ENCODE assay signal across 22 cellular contexts in the genomic region with DNA sequence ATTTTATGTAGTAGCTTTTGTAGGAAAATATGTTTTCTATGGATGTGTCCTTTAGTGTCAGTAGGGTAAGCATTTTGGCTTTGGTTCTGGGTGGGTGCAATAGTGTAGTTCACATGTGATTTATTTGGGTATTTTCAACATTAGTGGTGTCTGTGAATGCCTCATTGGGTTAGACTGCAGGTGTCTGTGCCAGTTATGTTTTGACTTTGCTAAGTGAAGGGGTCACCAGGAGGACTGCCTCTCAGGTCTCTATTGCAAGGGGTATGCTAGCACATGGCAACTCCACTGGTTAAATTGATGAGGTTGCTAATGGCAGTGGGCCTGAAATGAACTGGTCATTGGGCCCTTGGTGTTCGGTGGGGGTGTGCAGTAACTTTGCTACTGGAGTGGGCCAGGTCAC.
"Had no signal": no experiment of that assay in that cellular context is flagged by ENCODE, and none has a peak within 500 bp of the region (broad histone marks: within the 10 kb centered on the region; RNA-seq: fewer than 3 reads in every experiment).

No MANE protein-coding gene starts in this region.

- H3K4me3 ChIP-seq: Peyer's patch, SJCRH30 had no signal

- ATAC-seq: activated CD4-positive, alpha-beta T cell treated with anti-CD3 and anti-CD28 coated beads for 36 hours had no signal

- H3K27ac Mint-ChIP-seq: activated CD4-positive, alpha-beta memory T cell treated with anti-CD3 and anti-CD28 coated beads, Interleukin-2, amount 10 ng/mL, durations not matched to agents 7 days and 5 days; activated CD4-positive, alpha-beta T cell treated with anti-CD3 and anti-CD28 coated beads for 36 hours; activated naive CD4-positive, alpha-beta T cell treated with anti-CD3 and anti-CD28 coated beads for 36 hours; activated naive CD8-positive, alpha-beta T cell had no signal

- H3K36me3 Mint-ChIP-seq: activated naive CD8-positive, alpha-beta T cell; brain had no signal

- H3K27me3 Mint-ChIP-seq: activated CD4-positive, alpha-beta memory T cell treated with anti-CD3 and anti-CD28 coated beads, Interleukin-2, amount 10 ng/mL, durations not matched to agents 7 days and 5 days; activated CD4-positive, alpha-beta T cell treated with anti-CD3 and anti-CD28 coated beads for 36 hours; activated naive CD8-positive, alpha-beta T cell; central memory CD8-positive, alpha-beta T cell had no signal

- DNase-seq: activated CD4-positive, alpha-beta memory T cell treated with anti-CD3 and anti-CD28 coated beads, Interleukin-2, amount 10 ng/mL, durations not matched to agents 7 days and 5 days; activated CD4-positive, alpha-beta T cell treated with anti-CD3 and anti-CD28 coated beads for 36 hours; activated CD4-positive, alpha-beta T cell treated with anti-CD3 and anti-CD28 coated beads, Interleukin-2, amount 50 U/mL, for 1 hour; activated CD8-positive, alpha-beta memory T cell treated with anti-CD3 and anti-CD28 coated beads, Interleukin-2, amount 50 U/mL, for 4 hours; activated naive CD4-positive, alpha-beta T cell treated with anti-CD3 and anti-CD28 coated beads for 36 hours; amygdala; NCI-H1105 treated with DMSO at 0.1 percent for 48 hours; NCI-H1436 treated with DMSO at 0.1 percent for 48 hours; NCI-H187; NCI-H2081; NCI-H510A treated with DMSO at 0.1 percent for 48 hours; NCI-H69; NK-92 treated with Interleukin-12 subunit alpha and Interleukin-12 subunit beta, amount 100 ng/mL, for 24 hours; Peyer's patch; Right ventricle myocardium superior; SJCRH30; SK-N-SH; T-helper 1 cell; WERI-Rb-1 had no signal

- H3K4me3 Mint-ChIP-seq: activated CD4-positive, alpha-beta memory T cell treated with anti-CD3 and anti-CD28 coated beads, Interleukin-2, amount 10 ng/mL, durations not matched to agents 7 days and 5 days; activated CD4-positive, alpha-beta T cell treated with anti-CD3 and anti-CD28 coated beads for 36 hours; activated naive CD4-positive, alpha-beta T cell treated with anti-CD3 and anti-CD28 coated beads for 36 hours; activated naive CD8-positive, alpha-beta T cell; brain; central memory CD8-positive, alpha-beta T cell had no signal

- H3K4me1 Mint-ChIP-seq: activated CD4-positive, alpha-beta memory T cell treated with anti-CD3 and anti-CD28 coated beads, Interleukin-2, amount 10 ng/mL, durations not matched to agents 7 days and 5 days; activated CD4-positive, alpha-beta T cell treated with anti-CD3 and anti-CD28 coated beads for 36 hours; brain; central memory CD8-positive, alpha-beta T cell had no signal
